12 cellular contexts compared by ENCODE assay signal in the genomic region with DNA sequence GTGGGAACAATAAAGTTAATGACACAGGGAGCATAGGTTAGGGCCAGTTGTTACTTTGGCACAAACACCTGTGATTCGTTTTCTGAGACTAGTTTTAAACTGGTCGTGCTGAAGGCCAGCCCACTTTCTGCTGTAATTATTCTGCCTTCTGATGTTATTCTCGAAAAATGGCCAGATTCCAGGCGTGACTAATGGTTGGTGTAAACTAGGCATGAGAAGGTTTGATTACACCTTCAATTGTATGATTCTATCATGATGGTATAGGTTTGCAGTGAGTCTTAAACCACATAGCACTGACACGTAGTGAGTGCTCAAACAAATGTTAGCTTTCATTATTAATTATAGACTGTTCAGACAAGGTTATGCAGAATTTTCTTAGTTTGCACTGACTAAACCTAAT. TPM values are rescaled to one million over a fixed set of nuclear protein-coding genes. Genes with fewer than 3 reads are reported as not detected.
DNase-seq lines count a peak whose midpoint lies in the region; ATAC-seq and TF ChIP-seq lines count a peak whose summit lies in the region.
"Had no signal": no experiment of that assay in that cellular context is flagged by ENCODE, and none has a peak within 500 bp of the region (broad histone marks: within the 10 kb centered on the region; RNA-seq: fewer than 3 reads in every experiment).

No MANE protein-coding gene starts in this region.

- peaks cover 1% of the 10 kb centered on the region for H3K36me3 ChIP-seq in kidney epithelial cell (ENCODE audit: control insufficient read depth, insufficient read depth, low read length)

- ATAC-seq in GM21515 (IDR thresholded peaks at IDR 0.05; ENCODE audit: unreplicated experiment) = no peak
- no peak for ATAC-seq in GM21737 (IDR thresholded peaks at IDR 0.05; ENCODE audit: unreplicated experiment)
- ATAC-seq: activated naive CD8-positive, alpha-beta T cell treated with anti-CD3 and anti-CD28 coated beads, Interleukin-2, amount 50 U/mL, for 24 hours had no signal

- H3K4me3 ChIP-seq in kidney epithelial cell (ENCODE audit: low read depth, low read length) = no peak overlapping the region

- no peaks in the 10 kb centered on the region for H3K27me3 ChIP-seq in kidney epithelial cell (ENCODE audit: control insufficient read depth, insufficient read depth, low read length)

- peak; percentile 90 for DNase-seq in DMS 273 (lab: John Stamatoyannopoulos, UW; ENCODE audit: unreplicated experiment)
- peak; percentile 45 for DNase-seq in NCI-H1694 (lab: John Stamatoyannopoulos, UW)
- peak; percentile 93 for DNase-seq in astrocyte of the hippocampus (ENCODE audit: low read depth, low spot score)
- peak; percentile 39 for DNase-seq in kidney epithelial cell (ENCODE audit: low read depth)
- no peak for DNase-seq in T1000 (lab: John Stamatoyannopoulos, UW)
- no peak for DNase-seq in DMS153 treated with DMSO at 0.1 percent for 48 hours (lab: John Stamatoyannopoulos, UW; ENCODE audit: unreplicated experiment)
- DNase-seq: activated CD4-positive, alpha-beta T cell treated with anti-CD3 and anti-CD28 coated beads, Interleukin-2, amount 50 U/mL, for 4 hours; activated naive CD8-positive, alpha-beta T cell treated with anti-CD3 and anti-CD28 coated beads, Interleukin-2, amount 50 U/mL, for 24 hours; Caco-2; NCI-H187 treated with DMSO at 0.1 percent for 48 hours had no signal

- TF ChIP-seq CTCF in kidney epithelial cell (IDR thresholded peaks at IDR 0.05; ENCODE audit: insufficient read depth, low read length, poor library complexity, severe bottlenecking) = no peak

RNA-seq across cellular contexts. Expression of a gene that starts 39.0 kb away (rescaled TPM):
- 67.7 and 78.7 TPM in 2 replicates for total RNA-seq in kidney epithelial cell

RNA-seq across cellular contexts. Expression of a gene that starts 45.4 kb away (rescaled TPM):
- total RNA-seq in kidney epithelial cell = 15.6 and 17.1 TPM in 2 replicates

Comparison
In these comparisons a context has a peak if more than half of its experiments do, and no peak if none do; other contexts are left out.
1. DNase-seq: peak in DMS 273 (single experiment), NCI-H1694 (single experiment), astrocyte of the hippocampus (single experiment) and kidney epithelial cell (single experiment); none in T1000 (single experiment) and DMS153 treated with DMSO at 0.1 percent for 48 hours (single experiment).